In genomic region chr19:40599331-40600085, GRCh38 we compare ENCODE assay signal across 8 cellular contexts. TPM values are rescaled to one million over a fixed set of nuclear protein-coding genes. Genes with fewer than 3 reads are reported as not detected.
A peak's percentile ranks its signal among the peaks of the same experiment; 100 is the strongest.
DNase-seq lines count a peak whose midpoint lies in the region; TF ChIP-seq lines count a peak whose summit lies in the region.

No MANE protein-coding gene starts in this region.

- no TSS peak for BruUV-seq in mammary epithelial cell (replicated peaks; lab: Mats Ljungman, UMichigan)

- H3K27ac ChIP-seq in mammary epithelial cell (ENCODE audit: insufficient read depth, low read depth, low read length) (no peak overlapping the region), neural cell (ENCODE audit: low read length) (no peak overlapping the region)

- H3F3A ChIP-seq in neural cell (ENCODE audit: insufficient read depth, low read length, poor library complexity, severe bottlenecking): peaks cover 4% of the 10 kb centered on the region

- in situ Hi-C loops in mammary epithelial cell (cut with MboI; ENCODE audit: low sequenced_read_pairs in 2 of 2): loop anchor here in 1 of 2 donors (25.0 kb wide), 1 partner anchor 287 kb away; no protein-coding TSS in a partner anchor

- no peak overlapping the region for H3K9ac ChIP-seq in mammary epithelial cell (ENCODE audit: insufficient read depth, low read length)
- H3K9ac ChIP-seq in neural cell (ENCODE audit: low read length): peak overlapping the region; percentile 27

- H3K4me2 ChIP-seq in mammary epithelial cell (ENCODE audit: insufficient read depth, low read depth, low read length) (peak overlapping the region; percentile 10), neural cell (ENCODE audit: low read length) (no peak overlapping the region)

- intact Hi-C loops in mammary epithelial cell (cut with micrococcal nuclease): loop anchor here (2.0 to 10.0 kb wide), 3 partner anchors 29 to 455 kb away; partner anchors contain the start of gene CCNP

- H4K20me1 ChIP-seq in mammary epithelial cell (ENCODE audit: insufficient read depth, low read length) (no peaks in the 10 kb centered on the region), neural cell (ENCODE audit: insufficient read depth) (no peaks in the 10 kb centered on the region)

- no peaks in the 10 kb centered on the region for H3K27me3 ChIP-seq in mammary epithelial cell (ENCODE audit: insufficient read depth, low read length)
- peaks cover 28% of the 10 kb centered on the region for H3K27me3 ChIP-seq in neural cell (ENCODE audit: insufficient read depth, low read depth, low read length)

- H2AFZ ChIP-seq in mammary epithelial cell (ENCODE audit: low read depth, low read length) (no peak overlapping the region), neural cell (ENCODE audit: low read depth, low read length) (no peak overlapping the region)

- WGBS in mammary epithelial cell (ENCODE audit: low coverage, missing lambda C conversion rate): 31% methylated on average over 7 of the region's 12 CpGs

- H3K4me3 ChIP-seq in mammary epithelial cell (replicated peaks in 1 of 3; ENCODE audit: insufficient read depth in 1 of 3, low read depth in 2 of 3, low read length in 3 of 3) (no peak overlapping the region), neural cell (ENCODE audit: low read length) (peak overlapping the region; percentile 61)

- peaks cover 43% of the 10 kb centered on the region for H3K4me1 ChIP-seq in mammary epithelial cell (ENCODE audit: insufficient read depth, low read length)

- no peak for TF ChIP-seq RAD21 in neural cell (conservative IDR thresholded peaks at IDR 0.05)

- dilution Hi-C loops in mammary epithelial cell (cut with HindIII; ENCODE audit: low sequenced_read_pairs): loop anchor here (5.0 kb wide), 2 partner anchors 62 to 172 kb away; partner anchors contain the start of gene SERTAD1

- CTCF ChIA-PET in mammary epithelial cell (lab: Charles Lee; ENCODE audit: low non-redundant PET): no interaction called here

- no peaks in the 10 kb centered on the region for H3K79me2 ChIP-seq in mammary epithelial cell (ENCODE audit: insufficient read depth, low read length)
- H3K79me2 ChIP-seq in neural cell (replicated peaks; ENCODE audit: insufficient read depth, low read length): no peaks in the 10 kb centered on the region

- H3K36me3 ChIP-seq in mammary epithelial cell (ENCODE audit: insufficient read depth, low read length) (no peaks in the 10 kb centered on the region), neural cell (ENCODE audit: insufficient read depth, low read length) (no peaks in the 10 kb centered on the region)

- TF ChIP-seq CTCF in mammary epithelial cell (conservative IDR thresholded peaks at IDR 0.05 in 1 of 2, IDR thresholded peaks at IDR 0.05 in 1 of 2; ENCODE audit: extremely low read depth in 1 of 2, insufficient read depth in 1 of 2, low read depth in 1 of 2, low read length in 2 of 2) (no peak), neural cell (IDR thresholded peaks at IDR 0.05; ENCODE audit: poor library complexity, severe bottlenecking) (no peak)

- no peaks in the 10 kb centered on the region for H3K9me2 ChIP-seq in neural cell (ENCODE audit: insufficient read depth, low read length)

- no peak for TF ChIP-seq EP300 in neural cell (conservative IDR thresholded peaks at IDR 0.05; ENCODE audit: poor library complexity, severe bottlenecking)

- H3K9me3 ChIP-seq in mammary epithelial cell (replicated peaks; ENCODE audit: insufficient read depth, low read length): no peaks in the 10 kb centered on the region
- no peaks in the 10 kb centered on the region for H3K9me3 ChIP-seq in neural cell (ENCODE audit: low read length)

- peak; percentile 28 for DNase-seq in D341Med (ENCODE audit: low spot score)
- DNase-seq in NCI-H1694 (lab: John Stamatoyannopoulos, UW): peak; percentile 80
- no peak for DNase-seq in mammary epithelial cell
- no peak for DNase-seq in activated CD8-positive, alpha-beta memory T cell treated with anti-CD3 and anti-CD28 coated beads, Interleukin-2, amount 50 U/mL, for 4 hours
- DNase-seq in Ammon's horn (ENCODE audit: low spot score): no peak
- DNase-seq in DMS114 treated with DMSO at 0.1 percent for 48 hours (lab: John Stamatoyannopoulos, UW; ENCODE audit: unreplicated experiment): no peak
- DNase-seq in T1000 (lab: John Stamatoyannopoulos, UW): no peak

TF ChIP-seq in neural cell, 6 proteins besides CTCF, POLR2A, EP300 and RAD21:
- TF ChIP-seq MXI1 (conservative IDR thresholded peaks at IDR 0.05; ENCODE audit: poor library complexity, severe bottlenecking) (no peak), EZH2 (IDR thresholded peaks at IDR 0.05; ENCODE audit: borderline replicate concordance, insufficient read depth, low read length, poor library complexity, severe bottlenecking) (no peak), SMC3 (conservative IDR thresholded peaks at IDR 0.05; ENCODE audit: poor library complexity) (no peak), POLR2AphosphoS5 (IDR thresholded peaks at IDR 0.05) (no peak), TAF1 (IDR thresholded peaks at IDR 0.05; ENCODE audit: low read depth) (no peak), REST (IDR thresholded peaks at IDR 0.05; ENCODE audit: borderline replicate concordance) (no peak)

RNA-seq across cellular contexts. Expression of gene LTBP4, which starts 1.7 kb away (rescaled TPM):
- total RNA-seq in mammary epithelial cell: 100 to 1,000 TPM in 1 of 2 donors, 10 to 100 TPM in 1; 27.5 to 148 TPM
- polyA plus RNA-seq in mammary epithelial cell: 34.0 TPM
- polyA minus RNA-seq in mammary epithelial cell: 75.7 TPM
- 55.6 and 59.7 TPM in 2 replicates for polyA plus RNA-seq in neural cell
- 47.0 and 49.8 TPM in 2 replicates for polyA minus RNA-seq in neural cell

RNA-seq across cellular contexts. Expression of gene SHKBP1, which starts 22.8 kb away (rescaled TPM):
- total RNA-seq in mammary epithelial cell: 10 to 100 TPM; 21.0 to 57.9 TPM
- 44.4 TPM for polyA plus RNA-seq in mammary epithelial cell
- polyA minus RNA-seq in mammary epithelial cell: 68.1 TPM
- 3.8 and 6.3 TPM in 2 replicates for polyA plus RNA-seq in neural cell
- 8.6 and 13.1 TPM in 2 replicates for polyA minus RNA-seq in neural cell

Comparison
In these comparisons a context has a peak if more than half of its experiments do, and no peak if none do; other contexts are left out.
1. DNase-seq: peak in D341Med (single experiment) and NCI-H1694 (single experiment); none in mammary epithelial cell (single experiment), activated CD8-positive, alpha-beta memory T cell treated with anti-CD3 and anti-CD28 coated beads, Interleukin-2, amount 50 U/mL, for 4 hours (single experiment), Ammon's horn (single experiment), DMS114 treated with DMSO at 0.1 percent for 48 hours (single experiment) and T1000 (single experiment).